In the genomic region with DNA sequence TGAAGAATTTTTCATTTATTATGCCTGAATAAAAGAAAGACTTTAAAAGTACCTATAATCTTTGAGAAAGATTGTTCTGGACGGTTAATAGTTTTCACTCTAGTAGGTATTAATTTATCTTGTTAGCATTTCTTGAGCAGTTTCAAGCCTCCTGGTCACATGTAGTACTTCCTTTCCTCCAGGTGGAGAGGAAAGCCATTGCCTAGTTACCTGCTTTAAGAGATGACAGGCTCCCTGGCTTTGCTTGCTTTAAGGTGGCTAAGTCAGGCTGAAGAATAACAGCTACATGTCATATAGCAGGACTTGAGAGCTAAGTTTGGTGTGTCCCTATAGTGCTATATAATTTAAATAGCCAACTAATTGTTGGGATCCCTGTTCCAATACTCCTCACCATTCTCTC, we compare ENCODE assay signal across 16 cellular contexts.
"Had no signal": no experiment of that assay in that cellular context is flagged by ENCODE, and none has a peak within 500 bp of the region (broad histone marks: within the 10 kb centered on the region; RNA-seq: fewer than 3 reads in every experiment).

No MANE protein-coding gene starts in this region.

- DNase-seq: colonic mucosa; dermis blood vessel endothelial cell; foreskin melanocyte; head of caudate nucleus; kidney glomerular epithelial cell; natural killer cell; posterior cingulate gyrus; sigmoid colon; stimulated activated CD4-positive, alpha-beta T cell treated with anti-CD3 and anti-CD28 coated beads, Interleukin-2, amount 100 ng/mL, for 24 hours; stimulated activated CD4-positive, alpha-beta T cell treated with anti-CD3 and anti-CD28 coated beads, Interleukin-4, amount 100 ng/mL, for 4 hours; stimulated activated naive CD4-positive, alpha-beta T cell; stomach; substantia nigra; transverse colon had no signal

- H3K36me3 Mint-ChIP-seq: natural killer cell had no signal

- H3K4me3 Mint-ChIP-seq: mesothelial cell of epicardium, natural killer cell, neural crest cell had no signal

- H3K4me1 Mint-ChIP-seq: natural killer cell had no signal

- H3K27ac Mint-ChIP-seq: mesothelial cell of epicardium, natural killer cell had no signal

- ATAC-seq: natural killer cell had no signal
